In genomic region chr2:25891672-25892071, GRCh38 we compare ENCODE assay signal across 33 cellular contexts.
"Had no signal": no experiment of that assay in that cellular context is flagged by ENCODE, and none has a peak within 500 bp of the region (broad histone marks: within the 10 kb centered on the region; RNA-seq: fewer than 3 reads in every experiment).

No MANE protein-coding gene starts in this region.

- ATAC-seq: naive thymus-derived CD8-positive, alpha-beta T cell; natural killer cell treated with Interleukin-12 subunit alpha and Interleukin-12 subunit beta and Interleukin-15 and Interleukin-18, amount 100 ng/mL, for 72 hours; psoas muscle; right cardiac atrium; sciatic nerve; stimulated activated memory B cell treated with anti-CD40 and anti-IgM and Interleukin-4, amounts not matched to agents 10 μg/mL and 1 μg/mL and 100 μg/mL, for 72 hours; stimulated activated naive CD8-positive, alpha-beta T cell treated with anti-CD3 and anti-CD28 coated beads, Interleukin-15, amount 100 ng/mL, for 72 hours; stimulated activated naive CD8-positive, alpha-beta T cell treated with anti-CD3 and anti-CD28 coated beads, Interleukin-15, Interleukin-2, amounts not matched to agents 100 U/mL and 50 U/mL, for 24 hours; upper lobe of right lung had no signal

- H3K79me2 ChIP-seq: parathyroid adenoma had no signal

- DNase-seq: naive thymus-derived CD8-positive, alpha-beta T cell; nephron progenitor cell; nucleus accumbens; ovary; posterior cingulate gyrus; psoas muscle; right cardiac atrium; spleen; stimulated activated CD4-positive, alpha-beta T cell treated with anti-CD3 and anti-CD28 coated beads, Interleukin-12 subunit alpha, Interleukin-12 subunit beta, amount 100 ng/mL, for 4 hours; stimulated activated CD4-positive, alpha-beta T cell treated with anti-CD3 and anti-CD28 coated beads, Interleukin-1b, Interleukin-23, amount 100 ng/mL, for 48 hours; stimulated activated CD4-positive, alpha-beta T cell treated with anti-CD3 and anti-CD28 coated beads, Interleukin-4, amount 100 ng/mL, for 1 hour; stimulated activated CD4-positive, alpha-beta T cell treated with anti-CD3 and anti-CD28 coated beads, Interleukin-4, amount 100 ng/mL, for 4 hours; stimulated activated CD8-positive, alpha-beta memory T cell treated with anti-CD3 and anti-CD28 coated beads, Interleukin-4, amount 100 ng/mL, for 48 hours; stimulated activated naive CD4-positive, alpha-beta T cell; stimulated activated naive CD8-positive, alpha-beta T cell treated with anti-CD3 and anti-CD28 coated beads, Interleukin-15, amount 100 ng/mL, for 72 hours; stimulated activated naive CD8-positive, alpha-beta T cell treated with anti-CD3 and anti-CD28 coated beads, Interleukin-15, Interleukin-2, amounts not matched to agents 100 U/mL and 50 U/mL, for 24 hours; substantia nigra; testis; tibial artery; transverse colon; uterus had no signal

- H3K4me3 Mint-ChIP-seq: naive thymus-derived CD8-positive, alpha-beta T cell; natural killer cell treated with Interleukin-12 subunit alpha and Interleukin-12 subunit beta and Interleukin-15 and Interleukin-18, amount 100 ng/mL, for 72 hours; nephron progenitor cell; neural crest cell; stimulated activated memory B cell treated with anti-CD40 and anti-IgM and Interleukin-4, amounts not matched to agents 10 μg/mL and 1 μg/mL and 100 μg/mL, for 72 hours; stimulated activated naive CD8-positive, alpha-beta T cell treated with anti-CD3 and anti-CD28 coated beads, Interleukin-15, amount 100 ng/mL, for 72 hours; type B pancreatic cell had no signal

- H3K4me2 ChIP-seq: smooth muscle cell had no signal

- H3K36me3 Mint-ChIP-seq: naive thymus-derived CD8-positive, alpha-beta T cell; natural killer cell treated with Interleukin-12 subunit alpha and Interleukin-12 subunit beta and Interleukin-15 and Interleukin-18, amount 100 ng/mL, for 72 hours; stimulated activated memory B cell treated with anti-CD40 and anti-IgM and Interleukin-4, amounts not matched to agents 10 μg/mL and 1 μg/mL and 100 μg/mL, for 72 hours; type B pancreatic cell had no signal

- H3K27me3 Mint-ChIP-seq: progenitor cell of endocrine pancreas; stimulated activated memory B cell treated with anti-CD40 and anti-IgM and Interleukin-4, amounts not matched to agents 10 μg/mL and 1 μg/mL and 100 μg/mL, for 72 hours; stimulated activated naive CD8-positive, alpha-beta T cell treated with anti-CD3 and anti-CD28 coated beads, Interleukin-15, amount 100 ng/mL, for 72 hours had no signal

- H3K9me3 Mint-ChIP-seq: naive thymus-derived CD8-positive, alpha-beta T cell; natural killer cell treated with Interleukin-12 subunit alpha and Interleukin-12 subunit beta and Interleukin-15 and Interleukin-18, amount 100 ng/mL, for 72 hours; nephron progenitor cell; neural crest cell; stimulated activated memory B cell treated with anti-CD40 and anti-IgM and Interleukin-4, amounts not matched to agents 10 μg/mL and 1 μg/mL and 100 μg/mL, for 72 hours; stimulated activated naive CD8-positive, alpha-beta T cell treated with anti-CD3 and anti-CD28 coated beads, Interleukin-15, amount 100 ng/mL, for 72 hours had no signal

- H3K27me3 ChIP-seq: neutrophil, ovary, spleen, suprapubic skin, testis, tibial artery, transverse colon, upper lobe of right lung, uterus had no signal

- H3K27ac Mint-ChIP-seq: natural killer cell treated with Interleukin-12 subunit alpha and Interleukin-12 subunit beta and Interleukin-15 and Interleukin-18, amount 100 ng/mL, for 72 hours; nephron progenitor cell; progenitor cell of endocrine pancreas; stimulated activated memory B cell treated with anti-CD40 and anti-IgM and Interleukin-4, amounts not matched to agents 10 μg/mL and 1 μg/mL and 100 μg/mL, for 72 hours; stimulated activated naive CD8-positive, alpha-beta T cell treated with anti-CD3 and anti-CD28 coated beads, Interleukin-15, amount 100 ng/mL, for 72 hours; type B pancreatic cell had no signal

- H2AFZ ChIP-seq: parathyroid adenoma had no signal

- H3K4me1 Mint-ChIP-seq: stimulated activated memory B cell treated with anti-CD40 and anti-IgM and Interleukin-4, amounts not matched to agents 10 μg/mL and 1 μg/mL and 100 μg/mL, for 72 hours; stimulated activated naive CD8-positive, alpha-beta T cell treated with anti-CD3 and anti-CD28 coated beads, Interleukin-15, amount 100 ng/mL, for 72 hours had no signal

- H3K36me3 ChIP-seq: neutrophil, ovary, spleen, suprapubic skin, tibial artery, transverse colon, upper lobe of right lung, uterus had no signal

- H3K4me1 ChIP-seq: parathyroid adenoma, spleen, suprapubic skin, testis, tibial artery, transverse colon, upper lobe of right lung, uterus had no signal

- H3K9me3 ChIP-seq: neutrophil, ovary, psoas muscle, spleen, suprapubic skin, testis, tibial artery, transverse colon, upper lobe of right lung, uterus had no signal

- H3K4me3 ChIP-seq: ovary, psoas muscle, skin epidermis, smooth muscle cell, spleen, suprapubic skin, testis, tibial artery, transverse colon, upper lobe of right lung, uterus had no signal

- H3K27ac ChIP-seq: neutrophil, ovary, parathyroid adenoma, psoas muscle, skin epidermis, spleen, suprapubic skin, testis, tibial artery, transverse colon, upper lobe of right lung, uterus had no signal
